ENCODE assay signal across 15 cellular contexts in the genomic region with DNA sequence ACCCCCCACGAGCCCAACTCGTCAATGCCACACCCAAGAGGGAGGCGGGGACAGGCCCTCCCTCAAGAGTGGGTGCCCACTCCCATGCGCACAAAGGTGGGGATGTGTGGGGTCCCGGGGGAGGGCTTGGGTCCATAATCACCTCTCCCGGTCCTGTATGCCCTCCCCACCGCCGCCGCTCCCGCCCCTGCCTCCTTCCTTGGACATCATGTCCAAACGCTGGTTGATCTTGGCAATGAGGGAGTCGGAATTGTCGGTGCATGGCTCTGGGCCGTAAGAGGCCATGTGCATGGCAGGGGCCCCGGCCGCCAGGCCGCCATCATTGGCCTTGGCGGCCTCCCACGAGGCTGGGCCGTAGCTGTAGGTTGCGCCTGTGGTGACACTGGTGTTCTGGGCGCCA. TPM values are rescaled to one million over a fixed set of nuclear protein-coding genes. Genes with fewer than 3 reads are reported as not detected.
A peak's percentile ranks its signal among the peaks of the same experiment; 100 is the strongest.
DNase-seq lines count a peak whose midpoint lies in the region; ATAC-seq and TF ChIP-seq lines count a peak whose summit lies in the region.
"Had no signal": no experiment of that assay in that cellular context is flagged by ENCODE, and none has a peak within 500 bp of the region (broad histone marks: within the 10 kb centered on the region; RNA-seq: fewer than 3 reads in every experiment).

No MANE protein-coding gene starts in this region.

- H3K27me3 Mint-ChIP-seq in activated T-cell treated with anti-CD3 and anti-CD28 coated beads, Interleukin-2, amount 50 U/mL, for 24 hours, result no peaks in the 10 kb centered on the region
- peaks cover 3% of the 10 kb centered on the region for H3K27me3 Mint-ChIP-seq in neural crest cell (ENCODE audit: low read depth)
- H3K27me3 Mint-ChIP-seq: CD4-positive, alpha-beta memory T cell had no signal

- no peak for TF ChIP-seq POLR2A in Peyer's patch (IDR thresholded peaks at IDR 0.05)

- H3K9me3 ChIP-seq in ascending aorta, result no peaks in the 10 kb centered on the region
- no peaks in the 10 kb centered on the region for H3K9me3 ChIP-seq in Peyer's patch

- ATAC-seq in stimulated activated effector memory CD8-positive, alpha-beta T cell treated with anti-CD3 and anti-CD28 coated beads, Interleukin-12 subunit alpha, Interleukin-12 subunit beta, amount 100 ng/mL, for 72 hours, result no peak

- intact Hi-C loops in ascending aorta (cut with DNase I), result no loop called here

- H3K4me3 ChIP-seq in ascending aorta, result peak overlapping the region; percentile 0 to 43
- no peak overlapping the region for H3K4me3 ChIP-seq in foreskin fibroblast (ENCODE audit: low read depth in 1 of 2, low read length in 2 of 2)
- no peak overlapping the region for H3K4me3 ChIP-seq in Peyer's patch

- H3K4me3 Mint-ChIP-seq in activated T-cell treated with anti-CD3 and anti-CD28 coated beads, Interleukin-2, amount 50 U/mL, for 24 hours, result no peak overlapping the region
- H3K4me3 Mint-ChIP-seq in neural crest cell, result peak overlapping the region; percentile 54
- no peak overlapping the region for H3K4me3 Mint-ChIP-seq in stimulated activated effector memory CD8-positive, alpha-beta T cell treated with anti-CD3 and anti-CD28 coated beads, Interleukin-12 subunit alpha, Interleukin-12 subunit beta, amount 100 ng/mL, for 72 hours

- H3K27me3 ChIP-seq in ascending aorta (no peaks in the 10 kb centered on the region), Peyer's patch (no peaks in the 10 kb centered on the region)

- H3K4me1 Mint-ChIP-seq in activated T-cell treated with anti-CD3 and anti-CD28 coated beads, Interleukin-2, amount 50 U/mL, for 24 hours (ENCODE audit: low read depth), result peaks cover 39% of the 10 kb centered on the region
- peaks cover 19% of the 10 kb centered on the region for H3K4me1 Mint-ChIP-seq in neural crest cell
- H3K4me1 Mint-ChIP-seq in stimulated activated effector memory CD8-positive, alpha-beta T cell treated with anti-CD3 and anti-CD28 coated beads, Interleukin-12 subunit alpha, Interleukin-12 subunit beta, amount 100 ng/mL, for 72 hours, result peaks cover 42% of the 10 kb centered on the region

- peaks cover 53% of the 10 kb centered on the region in 2 donors for H3K36me3 ChIP-seq in ascending aorta
- peaks cover 0 to 61% (median 0%) of the 10 kb centered on the region in 3 donors for H3K36me3 ChIP-seq in Peyer's patch

- peak overlapping the region; percentile 71 for H3K27ac Mint-ChIP-seq in activated T-cell treated with anti-CD3 and anti-CD28 coated beads, Interleukin-2, amount 50 U/mL, for 24 hours
- no peak overlapping the region for H3K27ac Mint-ChIP-seq in neural crest cell (ENCODE audit: unreplicated experiment)
- peak overlapping the region; percentile 32 for H3K27ac Mint-ChIP-seq in stimulated activated effector memory CD8-positive, alpha-beta T cell treated with anti-CD3 and anti-CD28 coated beads, Interleukin-12 subunit alpha, Interleukin-12 subunit beta, amount 100 ng/mL, for 72 hours

- H3K4me1 ChIP-seq in ascending aorta (peaks cover 30 to 41% of the 10 kb centered on the region in 2 donors), Peyer's patch (peaks cover 4 to 34% (median 14%) of the 10 kb centered on the region in 4 donors)

- peaks cover 88% of the 10 kb centered on the region for H3K36me3 Mint-ChIP-seq in activated T-cell treated with anti-CD3 and anti-CD28 coated beads, Interleukin-2, amount 50 U/mL, for 24 hours (ENCODE audit: low read depth)
- peaks cover 2% of the 10 kb centered on the region for H3K36me3 Mint-ChIP-seq in neural crest cell (ENCODE audit: low read depth)
- H3K36me3 Mint-ChIP-seq in stimulated activated effector memory CD8-positive, alpha-beta T cell treated with anti-CD3 and anti-CD28 coated beads, Interleukin-12 subunit alpha, Interleukin-12 subunit beta, amount 100 ng/mL, for 72 hours, result peaks cover 93% of the 10 kb centered on the region

- DNase-seq in activated T-cell treated with anti-CD3 and anti-CD28 coated beads, Interleukin-2, amount 50 U/mL, for 24 hours, result no peak
- DNase-seq in activated T-cell treated with anti-CD3 and anti-CD28 coated beads, Interleukin-2, amount 50 U/mL, for 1 hour, result no peak
- DNase-seq in ascending aorta (ENCODE audit: low spot score in 2 of 2) (no peak), neural crest cell (ENCODE audit: low read depth, low spot score) (no peak), foreskin fibroblast (no peak), Peyer's patch (no peak), RKO (ENCODE audit: low spot score) (no peak)
- no peak for DNase-seq in stimulated activated effector memory CD8-positive, alpha-beta T cell treated with anti-CD3 and anti-CD28 coated beads, Interleukin-12 subunit alpha, Interleukin-12 subunit beta, amount 100 ng/mL, for 72 hours (ENCODE audit: low spot score in 2 of 2)
- DNase-seq: 8988T; Calu3; CD4-positive, alpha-beta memory T cell; NCI-H1930; NCI-H446; NK-92 treated with Interleukin-12 subunit alpha and Interleukin-12 subunit beta, amount 100 ng/mL, for 24 hours; RPMI8226 had no signal

- H3K9me3 Mint-ChIP-seq in activated T-cell treated with anti-CD3 and anti-CD28 coated beads, Interleukin-2, amount 50 U/mL, for 24 hours, result no peaks in the 10 kb centered on the region
- no peaks in the 10 kb centered on the region for H3K9me3 Mint-ChIP-seq in neural crest cell
- H3K9me3 Mint-ChIP-seq in stimulated activated effector memory CD8-positive, alpha-beta T cell treated with anti-CD3 and anti-CD28 coated beads, Interleukin-12 subunit alpha, Interleukin-12 subunit beta, amount 100 ng/mL, for 72 hours, result no peaks in the 10 kb centered on the region
- H3K9me3 Mint-ChIP-seq: CD4-positive, alpha-beta memory T cell had no signal

- peak overlapping the region; percentile 64 to 79 for H3K27ac ChIP-seq in ascending aorta
- H3K27ac ChIP-seq in Peyer's patch, result no peak overlapping the region

- TF ChIP-seq CTCF in ascending aorta (IDR thresholded peaks at IDR 0.05) (no peak), neural crest cell (conservative IDR thresholded peaks at IDR 0.05) (no peak), foreskin fibroblast (IDR thresholded peaks at IDR 0.05; ENCODE audit: low read depth, low read length) (no peak), Peyer's patch (IDR thresholded peaks at IDR 0.05) (no peak)

RNA-seq across cellular contexts. Expression of gene AKAP8, which starts 5.9 kb away (rescaled TPM):
- total RNA-seq in ascending aorta, result 17.0 TPM
- total RNA-seq in neural crest cell, result 41.3 and 43.1 TPM in 2 replicates
- total RNA-seq in Peyer's patch, result 10 to 100 TPM; 27.1 to 86.6 (median 58.5) TPM

RNA-seq across cellular contexts. Expression of gene BRD4, which starts 41.3 kb away (rescaled TPM):
- total RNA-seq in ascending aorta (55.3 TPM), neural crest cell (152 and 158 TPM in 2 replicates), Peyer's patch (100 to 1,000 TPM in 1 of 4 donors, 10 to 100 TPM in 3; 51.0 to 148 (median 77.5) TPM)

RNA-seq across cellular contexts. Expression of gene AKAP8L, which starts 45.1 kb away (rescaled TPM):
- 143 TPM for total RNA-seq in ascending aorta
- total RNA-seq in neural crest cell, result 154 and 163 TPM in 2 replicates
- total RNA-seq in Peyer's patch, result 100 to 1,000 TPM; 129 to 275 (median 247) TPM

Comparison
In these comparisons a context has a peak if more than half of its experiments do, and no peak if none do; other contexts are left out.
1. H3K27ac ChIP-seq: peak in ascending aorta (2 of 2); none in Peyer's patch (0 of 4).
2. H3K4me3 ChIP-seq: peak in ascending aorta (2 of 2); none in foreskin fibroblast (0 of 2) and Peyer's patch (0 of 4).